In the genomic region with DNA sequence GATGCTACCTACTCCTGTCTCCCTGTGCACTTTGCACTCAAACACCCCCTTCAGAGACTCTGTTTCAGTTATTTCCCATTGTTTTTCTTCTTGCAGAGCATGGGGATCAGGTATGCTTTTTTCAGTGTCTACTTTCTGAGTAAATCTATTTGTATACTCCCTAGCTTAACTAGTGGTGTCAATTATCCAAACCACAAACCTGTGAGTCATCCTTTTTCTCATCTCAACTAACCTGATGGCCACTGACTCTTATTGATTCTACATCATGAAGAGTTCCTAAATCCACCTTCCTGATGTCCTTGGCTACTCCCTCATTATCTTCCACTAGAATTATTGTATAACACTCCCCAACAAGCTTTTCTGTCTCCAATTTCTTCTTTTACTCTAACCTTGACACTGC, we compare ENCODE assay signal across 18 cellular contexts.
DNase-seq lines count a peak whose midpoint lies in the region; ATAC-seq and TF ChIP-seq lines count a peak whose summit lies in the region.
"Had no signal": no experiment of that assay in that cellular context is flagged by ENCODE, and none has a peak within 500 bp of the region (broad histone marks: within the 10 kb centered on the region; RNA-seq: fewer than 3 reads in every experiment).

No MANE protein-coding gene starts in this region.

- no peaks in the 10 kb centered on the region for H3K27me3 ChIP-seq in RWPE2 (ENCODE audit: insufficient read depth, poor library complexity, severe bottlenecking)
- no peaks in the 10 kb centered on the region for H3K27me3 ChIP-seq in effector memory CD4-positive, alpha-beta T cell (replicated peaks; ENCODE audit: control insufficient read depth, insufficient read depth, low read length, poor library complexity, severe bottlenecking)
- H3K27me3 ChIP-seq: neutrophil, transverse colon had no signal

- H3K4me3 ChIP-seq in HEK293 (ENCODE audit: low read depth, low read length) = no peak overlapping the region
- no peak overlapping the region for H3K4me3 ChIP-seq in RWPE2 (ENCODE audit: severe bottlenecking)
- H3K4me3 ChIP-seq in effector memory CD4-positive, alpha-beta T cell (ENCODE audit: insufficient read depth, low read depth, low read length, poor library complexity, severe bottlenecking) = no peak overlapping the region
- H3K4me3 ChIP-seq: transverse colon had no signal

- H3K36me3 ChIP-seq in HEK293 (ENCODE audit: control insufficient read depth in 2 of 2, insufficient read depth in 1 of 2, low read length in 2 of 2) (no peaks in the 10 kb centered on the region), RWPE2 (ENCODE audit: low read depth) (no peaks in the 10 kb centered on the region)
- no peaks in the 10 kb centered on the region for H3K36me3 ChIP-seq in effector memory CD4-positive, alpha-beta T cell (ENCODE audit: control insufficient read depth, insufficient read depth, low read length)
- H3K36me3 ChIP-seq: neutrophil, transverse colon had no signal

- POLR2A ChIA-PET in HEK293 (lab: Yijun Ruan, JAX) = interaction anchor here (0.9 kb wide), 1 partner anchor 67 kb away, joined by 3 read pairs; no protein-coding TSS in a partner anchor

- intact Hi-C loops in left cardiac atrium (cut with DNase I) = no loop called here

- no peak for DNase-seq in RWPE2 (ENCODE audit: low spot score)
- peak; percentile 59 for DNase-seq in kidney glomerular epithelial cell (lab: John Stamatoyannopoulos, UW)
- no peak for DNase-seq in effector memory CD4-positive, alpha-beta T cell
- DNase-seq in NK-92 (lab: John Stamatoyannopoulos, UW; ENCODE audit: unreplicated experiment) = no peak
- DNase-seq in left cardiac atrium = no peak
- DNase-seq: activated CD8-positive, alpha-beta memory T cell treated with anti-CD3 and anti-CD28 coated beads, Interleukin-2, amount 50 U/mL, for 4 hours; activated effector memory CD4-positive, alpha-beta T cell treated with anti-CD3 and anti-CD28 coated beads, Interleukin-2, amount 50 U/mL, for 16 hours; aorta; Calu3; GF-D8; NCI-H1092 treated with DMSO at 0.1 percent for 48 hours; retina; transverse colon had no signal

- TF ChIP-seq CTCF in HEK293 (tag by site-specific recombination; IDR thresholded peaks at IDR 0.05) = no peak
- no peak for TF ChIP-seq CTCF in RWPE2 (IDR thresholded peaks at IDR 0.05; ENCODE audit: poor library complexity, severe bottlenecking)

- ATAC-seq in GM18520 (IDR thresholded peaks at IDR 0.05; ENCODE audit: unreplicated experiment) = peak; percentile 56
- peak; percentile 88 for ATAC-seq in RWPE2 (ENCODE audit: low read depth)
- no peak for ATAC-seq in left cardiac atrium
- ATAC-seq: left lobe of liver; stimulated activated memory B cell treated with anti-CD40 and anti-IgM and Interleukin-4, amounts not matched to agents 10 μg/mL and 1 μg/mL and 100 μg/mL, for 72 hours had no signal

- H3K27ac ChIP-seq in HEK293 (ENCODE audit: extremely low read depth, low read depth, low read length) (no peak overlapping the region), RWPE2 (ENCODE audit: poor library complexity, severe bottlenecking) (no peak overlapping the region)
- H3K27ac ChIP-seq in effector memory CD4-positive, alpha-beta T cell (ENCODE audit: insufficient read depth, low read length, poor library complexity, severe bottlenecking) = no peak overlapping the region
- H3K27ac ChIP-seq: neutrophil, transverse colon had no signal

- H3K9me3 ChIP-seq in HEK293 (ENCODE audit: control insufficient read depth, insufficient read depth, low read depth, low read length) (no peaks in the 10 kb centered on the region), RWPE2 (ENCODE audit: severe bottlenecking) (no peaks in the 10 kb centered on the region)
- no peaks in the 10 kb centered on the region for H3K9me3 ChIP-seq in effector memory CD4-positive, alpha-beta T cell (ENCODE audit: control insufficient read depth, low read length)
- H3K9me3 ChIP-seq: neutrophil, transverse colon had no signal

- CTCF ChIA-PET in HEK293 (lab: Yijun Ruan, JAX) = no interaction called here

- H3K4me1 ChIP-seq in HEK293 (ENCODE audit: control insufficient read depth, insufficient read depth, low read length) (no peaks in the 10 kb centered on the region; the same call in 1 of the 2 replicates), RWPE2 (ENCODE audit: insufficient read depth, poor library complexity, severe bottlenecking) (peaks cover 5% of the 10 kb centered on the region)
- no peaks in the 10 kb centered on the region for H3K4me1 ChIP-seq in effector memory CD4-positive, alpha-beta T cell (ENCODE audit: control insufficient read depth, insufficient read depth, low read length, poor library complexity, severe bottlenecking)
- H3K4me1 ChIP-seq: transverse colon had no signal

TF ChIP-seq in HEK293, 187 proteins besides CTCF, POLR2A, EP300 and RAD21:
- TF ChIP-seq WT1 (tag by site-specific recombination; IDR thresholded peaks at IDR 0.05) = peak; percentile 80
- no peak for TF ChIP-seq ZNF571 (tag by site-specific recombination; IDR thresholded peaks at IDR 0.05)
- TF ChIP-seq ZNF155 (tag by site-specific recombination; IDR thresholded peaks at IDR 0.05) = no peak

Comparison
In these comparisons a context has a peak if more than half of its experiments do, and no peak if none do; other contexts are left out.
1. ATAC-seq: peak in GM18520 (single experiment) and RWPE2 (single experiment); none in left cardiac atrium (0 of 2).